In genomic region chr3:157146664-157147082, GRCh38 we compare ENCODE assay signal across 18 cellular contexts. TPM values are rescaled to one million over a fixed set of nuclear protein-coding genes. Genes with fewer than 3 reads are reported as not detected.
DNase-seq lines count a peak whose midpoint lies in the region; ATAC-seq, FAIRE-seq and TF ChIP-seq lines count a peak whose summit lies in the region.
"Had no signal": no experiment of that assay in that cellular context is flagged by ENCODE, and none has a peak within 500 bp of the region (broad histone marks: within the 10 kb centered on the region; RNA-seq: fewer than 3 reads in every experiment).

No MANE protein-coding gene starts in this region.

- intact Hi-C loops in activated CD4-positive, alpha-beta T cell treated with anti-CD3 and anti-CD28 coated beads for 36 hours (cut with DNase I, micrococcal nuclease): loop anchor here (5.0 kb wide), 2 partner anchors 459 to 469 kb away; no protein-coding TSS in a partner anchor
- intact Hi-C loops in naive thymus-derived CD4-positive, alpha-beta T cell (cut with micrococcal nuclease): loop anchor here in 1 of 2 donors (1.0 kb wide), 1 partner anchor 11 kb away; no protein-coding TSS in a partner anchor
- intact Hi-C loops in kidney (cut with DNase I): no loop called here

- peak overlapping the region; percentile 40 for H3K27ac Mint-ChIP-seq in activated CD4-positive, alpha-beta T cell treated with anti-CD3 and anti-CD28 coated beads for 36 hours
- H3K27ac Mint-ChIP-seq in activated CD4-positive, alpha-beta T cell treated with anti-CD3 and anti-CD28 coated beads, Interleukin-2, amount 10 ng/mL, durations not matched to agents 7 days and 5 days: no peak overlapping the region
- peak overlapping the region; percentile 51; the same call in 1 of the 2 replicates for H3K27ac Mint-ChIP-seq in HFFc6
- peak overlapping the region; percentile 62 for H3K27ac Mint-ChIP-seq in activated naive CD8-positive, alpha-beta T cell treated with anti-CD3 and anti-CD28 coated beads, Interleukin-2, amount 50 U/mL, for 24 hours
- H3K27ac Mint-ChIP-seq in naive thymus-derived CD4-positive, alpha-beta T cell: peak overlapping the region in 8 of 9 donors; percentile 17 to 77 (median 48)

- peaks cover 35% of the 10 kb centered on the region for H3K4me1 Mint-ChIP-seq in activated CD4-positive, alpha-beta T cell treated with anti-CD3 and anti-CD28 coated beads for 36 hours
- peaks cover 37% of the 10 kb centered on the region for H3K4me1 Mint-ChIP-seq in activated CD4-positive, alpha-beta T cell treated with anti-CD3 and anti-CD28 coated beads, Interleukin-2, amount 10 ng/mL, durations not matched to agents 7 days and 5 days
- peaks cover 29% of the 10 kb centered on the region for H3K4me1 Mint-ChIP-seq in HFFc6 (ENCODE audit: low read depth)
- peaks cover 41% of the 10 kb centered on the region for H3K4me1 Mint-ChIP-seq in activated naive CD8-positive, alpha-beta T cell treated with anti-CD3 and anti-CD28 coated beads, Interleukin-2, amount 50 U/mL, for 24 hours
- peaks cover 6 to 43% (median 24%) of the 10 kb centered on the region in 7 donors for H3K4me1 Mint-ChIP-seq in naive thymus-derived CD4-positive, alpha-beta T cell
- H3K4me1 Mint-ChIP-seq: CD14-positive monocyte had no signal

- no peaks in the 10 kb centered on the region for H3K4me1 ChIP-seq in naive thymus-derived CD4-positive, alpha-beta T cell (ENCODE audit: control insufficient read depth in 2 of 2, insufficient read depth in 2 of 2, low read length in 2 of 2)
- no peaks in the 10 kb centered on the region for H3K4me1 ChIP-seq in kidney (ENCODE audit: control insufficient read depth in 1 of 2, insufficient read depth in 1 of 2, low read depth in 1 of 2, low read length in 2 of 2)
- H3K4me1 ChIP-seq: tibial nerve had no signal

- H3K36me3 ChIP-seq in naive thymus-derived CD4-positive, alpha-beta T cell (ENCODE audit: control insufficient read depth in 2 of 3, insufficient read depth in 3 of 3, low read length in 3 of 3): peaks cover 40 to 73% (median 50%) of the 10 kb centered on the region in 3 experiments
- peaks cover 53 to 69% of the 10 kb centered on the region in 2 donors for H3K36me3 ChIP-seq in kidney (ENCODE audit: control insufficient read depth in 1 of 2, insufficient read depth in 2 of 2, low read length in 2 of 2)

- H3K4me3 Mint-ChIP-seq in activated CD4-positive, alpha-beta T cell treated with anti-CD3 and anti-CD28 coated beads for 36 hours: no peak overlapping the region
- H3K4me3 Mint-ChIP-seq in activated CD4-positive, alpha-beta T cell treated with anti-CD3 and anti-CD28 coated beads, Interleukin-2, amount 10 ng/mL, durations not matched to agents 7 days and 5 days: no peak overlapping the region
- H3K4me3 Mint-ChIP-seq in HFFc6: no peak overlapping the region
- H3K4me3 Mint-ChIP-seq in activated naive CD8-positive, alpha-beta T cell treated with anti-CD3 and anti-CD28 coated beads, Interleukin-2, amount 50 U/mL, for 24 hours: no peak overlapping the region
- peak overlapping the region in 1 of 10 donors; percentile 17 for H3K4me3 Mint-ChIP-seq in naive thymus-derived CD4-positive, alpha-beta T cell
- H3K4me3 Mint-ChIP-seq: CD14-positive monocyte had no signal

- H3K27me3 Mint-ChIP-seq in activated CD4-positive, alpha-beta T cell treated with anti-CD3 and anti-CD28 coated beads for 36 hours: no peaks in the 10 kb centered on the region
- no peaks in the 10 kb centered on the region for H3K27me3 Mint-ChIP-seq in activated CD4-positive, alpha-beta T cell treated with anti-CD3 and anti-CD28 coated beads, Interleukin-2, amount 10 ng/mL, durations not matched to agents 7 days and 5 days
- H3K27me3 Mint-ChIP-seq in HFFc6 (ENCODE audit: insufficient read depth): peaks cover 8% of the 10 kb centered on the region
- no peaks in the 10 kb centered on the region for H3K27me3 Mint-ChIP-seq in activated naive CD8-positive, alpha-beta T cell treated with anti-CD3 and anti-CD28 coated beads, Interleukin-2, amount 50 U/mL, for 24 hours
- no peaks in the 10 kb centered on the region for H3K27me3 Mint-ChIP-seq in naive thymus-derived CD4-positive, alpha-beta T cell

- TF ChIP-seq CTCF in HFFc6 (IDR thresholded peaks at IDR 0.05): no peak
- TF ChIP-seq CTCF in kidney (IDR thresholded peaks at IDR 0.05; ENCODE audit: borderline replicate concordance, extremely low read depth, insufficient read depth): no peak

- H3K4me3 ChIP-seq in naive thymus-derived CD4-positive, alpha-beta T cell (ENCODE audit: low read length): no peak overlapping the region
- no peak overlapping the region for H3K4me3 ChIP-seq in kidney (ENCODE audit: low read length in 2 of 2)
- H3K4me3 ChIP-seq: tibial nerve had no signal

- no peaks in the 10 kb centered on the region for H3K9me3 ChIP-seq in naive thymus-derived CD4-positive, alpha-beta T cell (ENCODE audit: control insufficient read depth in 2 of 3, low read length in 3 of 3)
- no peaks in the 10 kb centered on the region for H3K9me3 ChIP-seq in kidney (ENCODE audit: control insufficient read depth in 1 of 2, low read length in 2 of 2)
- H3K9me3 ChIP-seq: tibial nerve had no signal

- DNase-seq in activated CD4-positive, alpha-beta T cell treated with anti-CD3 and anti-CD28 coated beads for 36 hours: no peak
- no peak for DNase-seq in activated CD4-positive, alpha-beta T cell treated with anti-CD3 and anti-CD28 coated beads, Interleukin-2, amount 10 ng/mL, durations not matched to agents 7 days and 5 days
- DNase-seq in HFFc6 (no peak), kidney (no peak)
- DNase-seq in activated naive CD8-positive, alpha-beta T cell treated with anti-CD3 and anti-CD28 coated beads, Interleukin-2, amount 50 U/mL, for 24 hours: no peak
- DNase-seq in naive thymus-derived CD4-positive, alpha-beta T cell: no peak
- no peak for DNase-seq in stimulated activated CD4-positive, alpha-beta T cell treated with anti-CD3 and anti-CD28 coated beads, Interleukin-4, amount 100 ng/mL, for 1 hour
- DNase-seq: 8988T, anterior cingulate cortex, EL, NCI-H226, occipital lobe had no signal

- no peaks in the 10 kb centered on the region for H3K27me3 ChIP-seq in naive thymus-derived CD4-positive, alpha-beta T cell (ENCODE audit: control insufficient read depth in 2 of 2, insufficient read depth in 2 of 2, low read length in 2 of 2)
- H3K27me3 ChIP-seq: tibial nerve had no signal

- peaks cover 77% of the 10 kb centered on the region for H3K36me3 Mint-ChIP-seq in activated CD4-positive, alpha-beta T cell treated with anti-CD3 and anti-CD28 coated beads for 36 hours (ENCODE audit: low read depth)
- peaks cover 83% of the 10 kb centered on the region for H3K36me3 Mint-ChIP-seq in activated CD4-positive, alpha-beta T cell treated with anti-CD3 and anti-CD28 coated beads, Interleukin-2, amount 10 ng/mL, durations not matched to agents 7 days and 5 days (ENCODE audit: low read depth)
- peaks cover 63% of the 10 kb centered on the region for H3K36me3 Mint-ChIP-seq in HFFc6 (ENCODE audit: low read depth)
- H3K36me3 Mint-ChIP-seq in activated naive CD8-positive, alpha-beta T cell treated with anti-CD3 and anti-CD28 coated beads, Interleukin-2, amount 50 U/mL, for 24 hours (ENCODE audit: low read depth): peaks cover 65% of the 10 kb centered on the region
- H3K36me3 Mint-ChIP-seq in naive thymus-derived CD4-positive, alpha-beta T cell: peaks cover 3 to 54% (median 32%) of the 10 kb centered on the region in 5 donors

- H3K27ac ChIP-seq in naive thymus-derived CD4-positive, alpha-beta T cell (ENCODE audit: low read depth, low read length): no peak overlapping the region
- H3K27ac ChIP-seq in kidney (ENCODE audit: low read depth in 2 of 2, low read length in 2 of 2): no peak overlapping the region
- H3K27ac ChIP-seq: tibial nerve had no signal

- POLR2A ChIA-PET in activated CD4-positive, alpha-beta T cell treated with anti-CD3 and anti-CD28 coated beads for 36 hours (lab: Charles Lee): interaction anchor here (0.6 to 5.6 kb wide), 5 partner anchors 10 to 951 kb away, joined by 3 to 34 read pairs (median 5); partner anchors contain the start of gene CCNL1
- POLR2A ChIA-PET in activated CD4-positive, alpha-beta T cell treated with anti-CD3 and anti-CD28 coated beads, Interleukin-2, amount 10 ng/mL, durations not matched to agents 7 days and 5 days (lab: Charles Lee): interaction anchor here (0.6 kb wide), 1 partner anchor 34 kb away, joined by 4 read pairs; no protein-coding TSS in a partner anchor
- POLR2A ChIA-PET in naive thymus-derived CD4-positive, alpha-beta T cell (lab: Charles Lee): interaction anchor here (2.3 kb wide), 1 partner anchor 14 kb away, joined by 11 read pairs; the partner anchor contains the start of gene CCNL1

- no peak overlapping the region for H3K9ac ChIP-seq in kidney (ENCODE audit: low read length in 2 of 2)

- no peak for ATAC-seq in activated CD4-positive, alpha-beta T cell treated with anti-CD3 and anti-CD28 coated beads for 36 hours
- ATAC-seq in activated naive CD8-positive, alpha-beta T cell treated with anti-CD3 and anti-CD28 coated beads, Interleukin-2, amount 50 U/mL, for 24 hours: no peak
- peak; percentile 21 for ATAC-seq in naive thymus-derived CD4-positive, alpha-beta T cell
- no peak for ATAC-seq in GM19452 (IDR thresholded peaks at IDR 0.05; ENCODE audit: unreplicated experiment)
- ATAC-seq: Right ventricle myocardium inferior had no signal

- no peak for FAIRE-seq in kidney (lab: Jason Lieb, UNC)
- FAIRE-seq: colon had no signal

- H3K9me3 Mint-ChIP-seq in activated CD4-positive, alpha-beta T cell treated with anti-CD3 and anti-CD28 coated beads for 36 hours (ENCODE audit: low read depth): no peaks in the 10 kb centered on the region
- no peaks in the 10 kb centered on the region for H3K9me3 Mint-ChIP-seq in activated CD4-positive, alpha-beta T cell treated with anti-CD3 and anti-CD28 coated beads, Interleukin-2, amount 10 ng/mL, durations not matched to agents 7 days and 5 days
- H3K9me3 Mint-ChIP-seq in HFFc6: 0 out of 2 replicates have a peak, but pooled peaks cover 2% of the 10 kb centered on the region
- no peaks in the 10 kb centered on the region for H3K9me3 Mint-ChIP-seq in activated naive CD8-positive, alpha-beta T cell treated with anti-CD3 and anti-CD28 coated beads, Interleukin-2, amount 50 U/mL, for 24 hours
- peaks cover 0 to 2% (median 0%) of the 10 kb centered on the region in 11 donors for H3K9me3 Mint-ChIP-seq in naive thymus-derived CD4-positive, alpha-beta T cell
- H3K9me3 Mint-ChIP-seq: CD14-positive monocyte; T-helper 1 cell treated with Interleukin-12 subunit alpha and Interleukin-12 subunit beta and Interleukin-4 antibody, amounts not matched to agents 30 μg/mL and 1 μg/mL, for 36 hours had no signal

- CTCF ChIA-PET in activated CD4-positive, alpha-beta T cell treated with anti-CD3 and anti-CD28 coated beads for 36 hours (lab: Charles Lee): interaction anchor here (0.9 to 5.8 kb wide), 6 partner anchors 8 to 592 kb away, joined by 3 to 44 read pairs (median 4); partner anchors contain the start of gene SSR3
- CTCF ChIA-PET in activated CD4-positive, alpha-beta T cell treated with anti-CD3 and anti-CD28 coated beads, Interleukin-2, amount 10 ng/mL, durations not matched to agents 7 days and 5 days (lab: Charles Lee): interaction anchor here (0.5 to 3.5 kb wide), 4 partner anchors 9 to 955 kb away, joined by 3 to 17 read pairs (median 4); no protein-coding TSS in a partner anchor
- CTCF ChIA-PET in naive thymus-derived CD4-positive, alpha-beta T cell (lab: Charles Lee): interaction anchor here (1.9 kb wide), 1 partner anchor 9 kb away, joined by 9 read pairs; no protein-coding TSS in a partner anchor

RNA-seq across cellular contexts. Expression of gene CCNL1, which starts 13.3 kb away (rescaled TPM):
- total RNA-seq in activated CD4-positive, alpha-beta T cell treated with anti-CD3 and anti-CD28 coated beads for 36 hours: 100 to 1,000 TPM; 163 to 215 TPM
- total RNA-seq in activated CD4-positive, alpha-beta T cell treated with anti-CD3 and anti-CD28 coated beads, Interleukin-2, amount 10 ng/mL, durations not matched to agents 7 days and 5 days: 100 to 1,000 TPM; 220 to 258 TPM
- total RNA-seq in HFFc6 (2021; fragmentation: NEBNext Ultra II Directional; extraction: Animal tissue kit (Norgen Biotek cat#: 25700)): 10 to 100 TPM; 47.4 to 74.3 (median 65.1) TPM
- 1,000 to 10,000 TPM in 2 of 5 experiments, 100 to 1,000 TPM in 3; 230 to 1,170 (median 374) TPM for total RNA-seq in naive thymus-derived CD4-positive, alpha-beta T cell
- 10 to 100 TPM; 65.4 to 68.3 TPM for polyA plus RNA-seq in naive thymus-derived CD4-positive, alpha-beta T cell
- 104 TPM for total RNA-seq in kidney
- 41.7 TPM for polyA plus RNA-seq in kidney (ENCODE audit: insufficient read depth, low read depth, low replicate concordance)
